1 cellular context compared by ENCODE assay signal in genomic region chr9:113999256-114000062, GRCh38.
TF ChIP-seq lines count a peak whose summit lies in the region.

No MANE protein-coding gene starts in this region.

TF ChIP-seq in H1, 55 proteins besides CTCF, POLR2A, EP300 and RAD21 (continued from another document):
- TF ChIP-seq, protein P1, sequence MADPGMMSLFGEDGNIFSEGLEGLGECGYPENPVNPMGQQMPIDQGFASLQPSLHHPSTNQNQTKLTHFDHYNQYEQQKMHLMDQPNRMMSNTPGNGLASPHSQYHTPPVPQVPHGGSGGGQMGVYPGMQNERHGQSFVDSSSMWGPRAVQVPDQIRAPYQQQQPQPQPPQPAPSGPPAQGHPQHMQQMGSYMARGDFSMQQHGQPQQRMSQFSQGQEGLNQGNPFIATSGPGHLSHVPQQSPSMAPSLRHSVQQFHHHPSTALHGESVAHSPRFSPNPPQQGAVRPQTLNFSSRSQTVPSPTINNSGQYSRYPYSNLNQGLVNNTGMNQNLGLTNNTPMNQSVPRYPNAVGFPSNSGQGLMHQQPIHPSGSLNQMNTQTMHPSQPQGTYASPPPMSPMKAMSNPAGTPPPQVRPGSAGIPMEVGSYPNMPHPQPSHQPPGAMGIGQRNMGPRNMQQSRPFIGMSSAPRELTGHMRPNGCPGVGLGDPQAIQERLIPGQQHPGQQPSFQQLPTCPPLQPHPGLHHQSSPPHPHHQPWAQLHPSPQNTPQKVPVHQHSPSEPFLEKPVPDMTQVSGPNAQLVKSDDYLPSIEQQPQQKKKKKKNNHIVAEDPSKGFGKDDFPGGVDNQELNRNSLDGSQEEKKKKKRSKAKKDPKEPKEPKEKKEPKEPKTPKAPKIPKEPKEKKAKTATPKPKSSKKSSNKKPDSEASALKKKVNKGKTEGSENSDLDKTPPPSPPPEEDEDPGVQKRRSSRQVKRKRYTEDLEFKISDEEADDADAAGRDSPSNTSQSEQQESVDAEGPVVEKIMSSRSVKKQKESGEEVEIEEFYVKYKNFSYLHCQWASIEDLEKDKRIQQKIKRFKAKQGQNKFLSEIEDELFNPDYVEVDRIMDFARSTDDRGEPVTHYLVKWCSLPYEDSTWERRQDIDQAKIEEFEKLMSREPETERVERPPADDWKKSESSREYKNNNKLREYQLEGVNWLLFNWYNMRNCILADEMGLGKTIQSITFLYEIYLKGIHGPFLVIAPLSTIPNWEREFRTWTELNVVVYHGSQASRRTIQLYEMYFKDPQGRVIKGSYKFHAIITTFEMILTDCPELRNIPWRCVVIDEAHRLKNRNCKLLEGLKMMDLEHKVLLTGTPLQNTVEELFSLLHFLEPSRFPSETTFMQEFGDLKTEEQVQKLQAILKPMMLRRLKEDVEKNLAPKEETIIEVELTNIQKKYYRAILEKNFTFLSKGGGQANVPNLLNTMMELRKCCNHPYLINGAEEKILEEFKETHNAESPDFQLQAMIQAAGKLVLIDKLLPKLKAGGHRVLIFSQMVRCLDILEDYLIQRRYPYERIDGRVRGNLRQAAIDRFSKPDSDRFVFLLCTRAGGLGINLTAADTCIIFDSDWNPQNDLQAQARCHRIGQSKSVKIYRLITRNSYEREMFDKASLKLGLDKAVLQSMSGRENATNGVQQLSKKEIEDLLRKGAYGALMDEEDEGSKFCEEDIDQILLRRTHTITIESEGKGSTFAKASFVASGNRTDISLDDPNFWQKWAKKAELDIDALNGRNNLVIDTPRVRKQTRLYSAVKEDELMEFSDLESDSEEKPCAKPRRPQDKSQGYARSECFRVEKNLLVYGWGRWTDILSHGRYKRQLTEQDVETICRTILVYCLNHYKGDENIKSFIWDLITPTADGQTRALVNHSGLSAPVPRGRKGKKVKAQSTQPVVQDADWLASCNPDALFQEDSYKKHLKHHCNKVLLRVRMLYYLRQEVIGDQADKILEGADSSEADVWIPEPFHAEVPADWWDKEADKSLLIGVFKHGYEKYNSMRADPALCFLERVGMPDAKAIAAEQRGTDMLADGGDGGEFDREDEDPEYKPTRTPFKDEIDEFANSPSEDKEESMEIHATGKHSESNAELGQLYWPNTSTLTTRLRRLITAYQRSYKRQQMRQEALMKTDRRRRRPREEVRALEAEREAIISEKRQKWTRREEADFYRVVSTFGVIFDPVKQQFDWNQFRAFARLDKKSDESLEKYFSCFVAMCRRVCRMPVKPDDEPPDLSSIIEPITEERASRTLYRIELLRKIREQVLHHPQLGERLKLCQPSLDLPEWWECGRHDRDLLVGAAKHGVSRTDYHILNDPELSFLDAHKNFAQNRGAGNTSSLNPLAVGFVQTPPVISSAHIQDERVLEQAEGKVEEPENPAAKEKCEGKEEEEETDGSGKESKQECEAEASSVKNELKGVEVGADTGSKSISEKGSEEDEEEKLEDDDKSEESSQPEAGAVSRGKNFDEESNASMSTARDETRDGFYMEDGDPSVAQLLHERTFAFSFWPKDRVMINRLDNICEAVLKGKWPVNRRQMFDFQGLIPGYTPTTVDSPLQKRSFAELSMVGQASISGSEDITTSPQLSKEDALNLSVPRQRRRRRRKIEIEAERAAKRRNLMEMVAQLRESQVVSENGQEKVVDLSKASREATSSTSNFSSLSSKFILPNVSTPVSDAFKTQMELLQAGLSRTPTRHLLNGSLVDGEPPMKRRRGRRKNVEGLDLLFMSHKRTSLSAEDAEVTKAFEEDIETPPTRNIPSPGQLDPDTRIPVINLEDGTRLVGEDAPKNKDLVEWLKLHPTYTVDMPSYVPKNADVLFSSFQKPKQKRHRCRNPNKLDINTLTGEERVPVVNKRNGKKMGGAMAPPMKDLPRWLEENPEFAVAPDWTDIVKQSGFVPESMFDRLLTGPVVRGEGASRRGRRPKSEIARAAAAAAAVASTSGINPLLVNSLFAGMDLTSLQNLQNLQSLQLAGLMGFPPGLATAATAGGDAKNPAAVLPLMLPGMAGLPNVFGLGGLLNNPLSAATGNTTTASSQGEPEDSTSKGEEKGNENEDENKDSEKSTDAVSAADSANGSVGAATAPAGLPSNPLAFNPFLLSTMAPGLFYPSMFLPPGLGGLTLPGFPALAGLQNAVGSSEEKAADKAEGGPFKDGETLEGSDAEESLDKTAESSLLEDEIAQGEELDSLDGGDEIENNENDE (IDR thresholded peaks at IDR 0.05; ENCODE audit: insufficient replicate concordance, low read length): no peak
- no peak for TF ChIP-seq POU5F1 (IDR thresholded peaks at IDR 0.05; ENCODE audit: low read depth, low read length)
